In genomic region chr2:120540719-120541552, GRCh38 we compare ENCODE assay signal across 1 cellular context.
TF ChIP-seq lines count a peak whose summit lies in the region.

No MANE protein-coding gene starts in this region.

TF ChIP-seq in IMR-90, 13 proteins besides CTCF, POLR2A, EP300 and RAD21 (continued from another document):
- TF ChIP-seq ELK1 (IDR thresholded peaks at IDR 0.05; ENCODE audit: borderline replicate concordance, low read depth, low read length) (no peak), RFX5 (IDR thresholded peaks at IDR 0.05; ENCODE audit: low read depth, low read length) (no peak), FOS (IDR thresholded peaks at IDR 0.05; ENCODE audit: low read depth, low read length) (no peak), CEBPB (IDR thresholded peaks at IDR 0.05; ENCODE audit: low read depth, low read length) (no peak), BHLHE40 (IDR thresholded peaks at IDR 0.05; ENCODE audit: low read depth, low read length) (no peak), USF2 (IDR thresholded peaks at IDR 0.05; ENCODE audit: low read depth, low read length) (no peak), MAFK (IDR thresholded peaks at IDR 0.05; ENCODE audit: low read depth, low read length) (no peak), MAZ (IDR thresholded peaks at IDR 0.05; ENCODE audit: borderline replicate concordance, low read depth, low read length) (no peak), NFE2L2 (IDR thresholded peaks at IDR 0.05; ENCODE audit: low read depth, low read length) (no peak), RCOR1 (IDR thresholded peaks at IDR 0.05; ENCODE audit: insufficient replicate concordance, low read length) (no peak), CHD1 (IDR thresholded peaks at IDR 0.05; ENCODE audit: low read depth, low read length) (no peak), MXI1 (IDR thresholded peaks at IDR 0.05; ENCODE audit: borderline replicate concordance, low read depth, low read length) (no peak)
